ENCODE assay signal across 1 cellular context in the genomic region with DNA sequence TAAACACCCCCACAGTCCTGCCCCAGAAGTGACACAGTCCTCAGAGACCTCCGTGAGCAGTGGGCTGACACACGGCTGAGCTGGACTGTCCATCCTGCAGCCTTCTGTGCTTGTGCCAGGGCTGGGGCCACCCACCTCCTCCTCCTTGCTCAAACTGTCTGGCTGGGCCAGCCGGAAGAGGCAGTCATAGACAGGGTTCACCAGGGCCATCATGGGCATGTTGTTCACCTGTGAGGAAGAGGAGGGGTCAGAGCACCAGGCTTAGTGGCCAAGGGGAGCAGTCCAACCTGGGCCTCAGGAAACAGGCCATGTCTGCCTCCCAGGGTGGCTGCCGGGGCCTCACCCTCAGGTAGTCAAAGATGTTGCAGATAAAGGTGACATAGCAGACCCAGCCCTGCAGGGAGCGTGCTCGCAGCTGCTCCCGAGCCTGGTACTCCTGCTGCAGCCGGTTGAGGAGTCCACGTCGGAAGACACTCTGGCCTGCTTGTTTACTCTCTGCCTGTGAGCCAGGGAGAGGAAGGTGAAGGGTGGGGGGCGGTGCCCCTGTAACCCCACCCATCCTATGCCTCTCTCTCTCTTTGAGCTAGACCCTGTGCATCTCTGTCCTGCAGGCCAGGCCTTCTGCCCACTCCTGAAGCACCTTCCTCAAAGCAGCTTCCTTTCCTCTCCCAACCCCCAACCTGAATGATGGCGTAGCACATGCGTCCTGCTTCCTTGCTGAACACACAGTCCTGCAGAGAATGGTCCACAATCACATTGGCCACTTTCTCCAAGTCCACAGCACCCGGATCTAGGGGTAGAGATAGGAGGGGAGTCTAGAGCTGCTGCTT.
A peak's percentile ranks its signal among the peaks of the same experiment; 100 is the strongest.
TF ChIP-seq lines count a peak whose summit lies in the region.

No MANE protein-coding gene starts in this region.

TF ChIP-seq in GM12878, 131 proteins besides CTCF, POLR2A, EP300 and RAD21:
- TF ChIP-seq BCL3 (IDR thresholded peaks at IDR 0.05; ENCODE audit: borderline replicate concordance, insufficient read depth, low read depth, low read length, poor library complexity, severe bottlenecking): no peak
- no peak for TF ChIP-seq KDM1A (IDR thresholded peaks at IDR 0.05; ENCODE audit: borderline replicate concordance)
- no peak for TF ChIP-seq MYB (IDR thresholded peaks at IDR 0.05; ENCODE audit: borderline replicate concordance, low read depth, low read length)
- TF ChIP-seq, protein P1, sequence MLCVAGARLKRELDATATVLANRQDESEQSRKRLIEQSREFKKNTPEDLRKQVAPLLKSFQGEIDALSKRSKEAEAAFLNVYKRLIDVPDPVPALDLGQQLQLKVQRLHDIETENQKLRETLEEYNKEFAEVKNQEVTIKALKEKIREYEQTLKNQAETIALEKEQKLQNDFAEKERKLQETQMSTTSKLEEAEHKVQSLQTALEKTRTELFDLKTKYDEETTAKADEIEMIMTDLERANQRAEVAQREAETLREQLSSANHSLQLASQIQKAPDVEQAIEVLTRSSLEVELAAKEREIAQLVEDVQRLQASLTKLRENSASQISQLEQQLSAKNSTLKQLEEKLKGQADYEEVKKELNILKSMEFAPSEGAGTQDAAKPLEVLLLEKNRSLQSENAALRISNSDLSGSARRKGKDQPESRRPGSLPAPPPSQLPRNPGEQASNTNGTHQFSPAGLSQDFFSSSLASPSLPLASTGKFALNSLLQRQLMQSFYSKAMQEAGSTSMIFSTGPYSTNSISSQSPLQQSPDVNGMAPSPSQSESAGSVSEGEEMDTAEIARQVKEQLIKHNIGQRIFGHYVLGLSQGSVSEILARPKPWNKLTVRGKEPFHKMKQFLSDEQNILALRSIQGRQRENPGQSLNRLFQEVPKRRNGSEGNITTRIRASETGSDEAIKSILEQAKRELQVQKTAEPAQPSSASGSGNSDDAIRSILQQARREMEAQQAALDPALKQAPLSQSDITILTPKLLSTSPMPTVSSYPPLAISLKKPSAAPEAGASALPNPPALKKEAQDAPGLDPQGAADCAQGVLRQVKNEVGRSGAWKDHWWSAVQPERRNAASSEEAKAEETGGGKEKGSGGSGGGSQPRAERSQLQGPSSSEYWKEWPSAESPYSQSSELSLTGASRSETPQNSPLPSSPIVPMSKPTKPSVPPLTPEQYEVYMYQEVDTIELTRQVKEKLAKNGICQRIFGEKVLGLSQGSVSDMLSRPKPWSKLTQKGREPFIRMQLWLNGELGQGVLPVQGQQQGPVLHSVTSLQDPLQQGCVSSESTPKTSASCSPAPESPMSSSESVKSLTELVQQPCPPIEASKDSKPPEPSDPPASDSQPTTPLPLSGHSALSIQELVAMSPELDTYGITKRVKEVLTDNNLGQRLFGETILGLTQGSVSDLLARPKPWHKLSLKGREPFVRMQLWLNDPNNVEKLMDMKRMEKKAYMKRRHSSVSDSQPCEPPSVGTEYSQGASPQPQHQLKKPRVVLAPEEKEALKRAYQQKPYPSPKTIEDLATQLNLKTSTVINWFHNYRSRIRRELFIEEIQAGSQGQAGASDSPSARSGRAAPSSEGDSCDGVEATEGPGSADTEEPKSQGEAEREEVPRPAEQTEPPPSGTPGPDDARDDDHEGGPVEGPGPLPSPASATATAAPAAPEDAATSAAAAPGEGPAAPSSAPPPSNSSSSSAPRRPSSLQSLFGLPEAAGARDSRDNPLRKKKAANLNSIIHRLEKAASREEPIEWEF (IDR thresholded peaks at IDR 0.05; ENCODE audit: insufficient replicate concordance, low read depth, low read length): no peak
- no peak for TF ChIP-seq HDGF (IDR thresholded peaks at IDR 0.05)
- 0 out of 2 replicates have a peak, but pooled peaks have one; percentile 11 for TF ChIP-seq SMAD5 (IDR thresholded peaks at IDR 0.05; ENCODE audit: low read depth)
- TF ChIP-seq RB1 (IDR thresholded peaks at IDR 0.05; ENCODE audit: borderline replicate concordance): no peak
